1 cellular context compared by ENCODE assay signal in the genomic region with DNA sequence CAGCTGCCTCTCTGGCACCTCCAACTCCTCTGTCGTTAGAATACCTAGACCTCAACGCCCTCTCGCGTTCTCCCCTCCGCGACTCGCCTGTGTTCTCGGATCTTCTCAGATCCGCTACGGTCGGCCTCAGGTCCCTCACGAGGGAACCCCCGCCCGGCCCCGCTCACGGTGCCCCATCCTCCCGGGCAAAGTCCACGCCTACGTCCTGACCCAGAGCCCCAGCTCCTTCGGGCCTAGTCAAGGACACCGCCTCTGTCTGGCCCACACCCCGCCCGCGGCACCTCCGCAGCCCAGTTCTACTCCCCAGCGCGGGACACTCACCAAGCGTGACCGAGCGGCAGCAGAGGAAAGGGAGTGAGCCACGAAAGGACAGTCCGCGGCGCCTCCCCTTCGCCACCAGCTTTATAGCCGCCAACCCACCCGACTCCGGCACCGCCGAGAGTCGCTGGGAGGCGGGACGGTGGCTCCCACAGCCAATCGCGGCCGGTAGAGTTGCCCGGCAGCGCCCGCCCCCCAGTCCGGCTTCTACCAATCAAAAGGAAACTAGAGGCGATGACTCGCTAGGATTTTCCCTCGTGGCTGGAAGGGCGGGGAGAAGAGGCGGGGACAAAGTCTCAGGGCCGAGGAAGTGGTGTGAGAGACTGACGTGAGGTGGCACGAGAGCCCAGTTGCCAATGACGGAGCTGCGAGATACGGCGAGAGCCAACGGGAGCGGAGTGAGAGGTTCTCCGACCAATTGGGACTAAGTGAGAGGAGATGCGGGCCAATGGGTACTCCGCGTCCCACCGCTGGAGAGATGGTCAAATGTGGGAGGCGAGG.
TF ChIP-seq lines count a peak whose summit lies in the region.

A gene (minus strand): TSS at position 378 of the 819 bp plus-strand sequence. CDS start 14,447 bp downstream, outside the sequence.

TF ChIP-seq in HepG2, 621 proteins besides CTCF, POLR2A, EP300 and RAD21 (continued from another document and continues in another):
- TF ChIP-seq, protein P1, sequence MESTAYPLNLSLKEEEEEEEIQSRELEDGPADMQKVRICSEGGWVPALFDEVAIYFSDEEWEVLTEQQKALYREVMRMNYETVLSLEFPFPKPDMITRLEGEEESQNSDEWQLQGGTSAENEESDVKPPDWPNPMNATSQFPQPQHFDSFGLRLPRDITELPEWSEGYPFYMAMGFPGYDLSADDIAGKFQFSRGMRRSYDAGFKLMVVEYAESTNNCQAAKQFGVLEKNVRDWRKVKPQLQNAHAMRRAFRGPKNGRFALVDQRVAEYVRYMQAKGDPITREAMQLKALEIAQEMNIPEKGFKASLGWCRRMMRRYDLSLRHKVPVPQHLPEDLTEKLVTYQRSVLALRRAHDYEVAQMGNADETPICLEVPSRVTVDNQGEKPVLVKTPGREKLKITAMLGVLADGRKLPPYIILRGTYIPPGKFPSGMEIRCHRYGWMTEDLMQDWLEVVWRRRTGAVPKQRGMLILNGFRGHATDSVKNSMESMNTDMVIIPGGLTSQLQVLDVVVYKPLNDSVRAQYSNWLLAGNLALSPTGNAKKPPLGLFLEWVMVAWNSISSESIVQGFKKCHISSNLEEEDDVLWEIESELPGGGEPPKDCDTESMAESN (CRISPR knock-in tag; conservative IDR thresholded peaks at IDR 0.05): peak; percentile 85; the same call in 1 of the 2 replicates
- TF ChIP-seq, protein P2, sequence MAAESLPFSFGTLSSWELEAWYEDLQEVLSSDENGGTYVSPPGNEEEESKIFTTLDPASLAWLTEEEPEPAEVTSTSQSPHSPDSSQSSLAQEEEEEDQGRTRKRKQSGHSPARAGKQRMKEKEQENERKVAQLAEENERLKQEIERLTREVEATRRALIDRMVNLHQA (CRISPR knock-in tag; IDR thresholded peaks at IDR 0.05): no peak
- TF ChIP-seq ATF7 (IDR thresholded peaks at IDR 0.05): peak; percentile 19; the same call in 1 of the 2 replicates
- TF ChIP-seq ATF7 (CRISPR knock-in tag; IDR thresholded peaks at IDR 0.05): no peak; the same call in 1 of the 2 replicates
- TF ChIP-seq RCOR2 (CRISPR knock-in tag; IDR thresholded peaks at IDR 0.05): no peak
- peak; percentile 75; the same call in 1 of the 2 replicates for TF ChIP-seq ZC3H13 (CRISPR knock-in tag; IDR thresholded peaks at IDR 0.05)
- TF ChIP-seq, protein P3, sequence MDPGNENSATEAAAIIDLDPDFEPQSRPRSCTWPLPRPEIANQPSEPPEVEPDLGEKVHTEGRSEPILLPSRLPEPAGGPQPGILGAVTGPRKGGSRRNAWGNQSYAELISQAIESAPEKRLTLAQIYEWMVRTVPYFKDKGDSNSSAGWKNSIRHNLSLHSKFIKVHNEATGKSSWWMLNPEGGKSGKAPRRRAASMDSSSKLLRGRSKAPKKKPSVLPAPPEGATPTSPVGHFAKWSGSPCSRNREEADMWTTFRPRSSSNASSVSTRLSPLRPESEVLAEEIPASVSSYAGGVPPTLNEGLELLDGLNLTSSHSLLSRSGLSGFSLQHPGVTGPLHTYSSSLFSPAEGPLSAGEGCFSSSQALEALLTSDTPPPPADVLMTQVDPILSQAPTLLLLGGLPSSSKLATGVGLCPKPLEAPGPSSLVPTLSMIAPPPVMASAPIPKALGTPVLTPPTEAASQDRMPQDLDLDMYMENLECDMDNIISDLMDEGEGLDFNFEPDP (CRISPR knock-in tag; conservative IDR thresholded peaks at IDR 0.05): no peak
- TF ChIP-seq ZEB1 (IDR thresholded peaks at IDR 0.05; ENCODE audit: insufficient replicate concordance, low read depth): no peak
- TF ChIP-seq GABPA (IDR thresholded peaks at IDR 0.05; ENCODE audit: low read depth, low read length): no peak
- TF ChIP-seq GABPA (CRISPR knock-in tag; IDR thresholded peaks at IDR 0.05; ENCODE audit: low read depth): peak; percentile 64
- 0 out of 2 replicates have a peak, but pooled peaks have one; percentile 38 for TF ChIP-seq ZNF614 (CRISPR knock-in tag; IDR thresholded peaks at IDR 0.05; ENCODE audit: borderline replicate concordance)
- TF ChIP-seq, protein P4, sequence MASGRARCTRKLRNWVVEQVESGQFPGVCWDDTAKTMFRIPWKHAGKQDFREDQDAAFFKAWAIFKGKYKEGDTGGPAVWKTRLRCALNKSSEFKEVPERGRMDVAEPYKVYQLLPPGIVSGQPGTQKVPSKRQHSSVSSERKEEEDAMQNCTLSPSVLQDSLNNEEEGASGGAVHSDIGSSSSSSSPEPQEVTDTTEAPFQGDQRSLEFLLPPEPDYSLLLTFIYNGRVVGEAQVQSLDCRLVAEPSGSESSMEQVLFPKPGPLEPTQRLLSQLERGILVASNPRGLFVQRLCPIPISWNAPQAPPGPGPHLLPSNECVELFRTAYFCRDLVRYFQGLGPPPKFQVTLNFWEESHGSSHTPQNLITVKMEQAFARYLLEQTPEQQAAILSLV (CRISPR knock-in tag; IDR thresholded peaks at IDR 0.05; ENCODE audit: borderline replicate concordance): peak; percentile 90; the same call in 1 of the 2 replicates
- TF ChIP-seq CCAR2 (optimal IDR thresholded peaks at IDR 0.05; ENCODE audit: low read depth, low read length): no peak
- peak; percentile 95 for TF ChIP-seq ZNF772 (CRISPR knock-in tag; IDR thresholded peaks at IDR 0.05)
- TF ChIP-seq TOPORS (CRISPR knock-in tag; IDR thresholded peaks at IDR 0.05): peak; percentile 98
- peak; percentile 92 for TF ChIP-seq ZNF607 (CRISPR knock-in tag; IDR thresholded peaks at IDR 0.05; ENCODE audit: borderline replicate concordance)
- TF ChIP-seq HNRNPUL1 (IDR thresholded peaks at IDR 0.05; ENCODE audit: low read depth, low read length): no peak
- peak; percentile 73; the same call in 1 of the 2 replicates for TF ChIP-seq ZSCAN21 (CRISPR knock-in tag; IDR thresholded peaks at IDR 0.05; ENCODE audit: borderline replicate concordance)
- no peak for TF ChIP-seq FOXK2 (IDR thresholded peaks at IDR 0.05)
- TF ChIP-seq, protein P5, sequence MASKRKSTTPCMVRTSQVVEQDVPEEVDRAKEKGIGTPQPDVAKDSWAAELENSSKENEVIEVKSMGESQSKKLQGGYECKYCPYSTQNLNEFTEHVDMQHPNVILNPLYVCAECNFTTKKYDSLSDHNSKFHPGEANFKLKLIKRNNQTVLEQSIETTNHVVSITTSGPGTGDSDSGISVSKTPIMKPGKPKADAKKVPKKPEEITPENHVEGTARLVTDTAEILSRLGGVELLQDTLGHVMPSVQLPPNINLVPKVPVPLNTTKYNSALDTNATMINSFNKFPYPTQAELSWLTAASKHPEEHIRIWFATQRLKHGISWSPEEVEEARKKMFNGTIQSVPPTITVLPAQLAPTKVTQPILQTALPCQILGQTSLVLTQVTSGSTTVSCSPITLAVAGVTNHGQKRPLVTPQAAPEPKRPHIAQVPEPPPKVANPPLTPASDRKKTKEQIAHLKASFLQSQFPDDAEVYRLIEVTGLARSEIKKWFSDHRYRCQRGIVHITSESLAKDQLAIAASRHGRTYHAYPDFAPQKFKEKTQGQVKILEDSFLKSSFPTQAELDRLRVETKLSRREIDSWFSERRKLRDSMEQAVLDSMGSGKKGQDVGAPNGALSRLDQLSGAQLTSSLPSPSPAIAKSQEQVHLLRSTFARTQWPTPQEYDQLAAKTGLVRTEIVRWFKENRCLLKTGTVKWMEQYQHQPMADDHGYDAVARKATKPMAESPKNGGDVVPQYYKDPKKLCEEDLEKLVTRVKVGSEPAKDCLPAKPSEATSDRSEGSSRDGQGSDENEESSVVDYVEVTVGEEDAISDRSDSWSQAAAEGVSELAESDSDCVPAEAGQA (IDR thresholded peaks at IDR 0.05; ENCODE audit: low read depth): peak; percentile 56; the same call in 1 of the 2 replicates
- TF ChIP-seq, protein P5 (CRISPR knock-in tag; IDR thresholded peaks at IDR 0.05; ENCODE audit: borderline replicate concordance): no peak
- TF ChIP-seq, protein P6, sequence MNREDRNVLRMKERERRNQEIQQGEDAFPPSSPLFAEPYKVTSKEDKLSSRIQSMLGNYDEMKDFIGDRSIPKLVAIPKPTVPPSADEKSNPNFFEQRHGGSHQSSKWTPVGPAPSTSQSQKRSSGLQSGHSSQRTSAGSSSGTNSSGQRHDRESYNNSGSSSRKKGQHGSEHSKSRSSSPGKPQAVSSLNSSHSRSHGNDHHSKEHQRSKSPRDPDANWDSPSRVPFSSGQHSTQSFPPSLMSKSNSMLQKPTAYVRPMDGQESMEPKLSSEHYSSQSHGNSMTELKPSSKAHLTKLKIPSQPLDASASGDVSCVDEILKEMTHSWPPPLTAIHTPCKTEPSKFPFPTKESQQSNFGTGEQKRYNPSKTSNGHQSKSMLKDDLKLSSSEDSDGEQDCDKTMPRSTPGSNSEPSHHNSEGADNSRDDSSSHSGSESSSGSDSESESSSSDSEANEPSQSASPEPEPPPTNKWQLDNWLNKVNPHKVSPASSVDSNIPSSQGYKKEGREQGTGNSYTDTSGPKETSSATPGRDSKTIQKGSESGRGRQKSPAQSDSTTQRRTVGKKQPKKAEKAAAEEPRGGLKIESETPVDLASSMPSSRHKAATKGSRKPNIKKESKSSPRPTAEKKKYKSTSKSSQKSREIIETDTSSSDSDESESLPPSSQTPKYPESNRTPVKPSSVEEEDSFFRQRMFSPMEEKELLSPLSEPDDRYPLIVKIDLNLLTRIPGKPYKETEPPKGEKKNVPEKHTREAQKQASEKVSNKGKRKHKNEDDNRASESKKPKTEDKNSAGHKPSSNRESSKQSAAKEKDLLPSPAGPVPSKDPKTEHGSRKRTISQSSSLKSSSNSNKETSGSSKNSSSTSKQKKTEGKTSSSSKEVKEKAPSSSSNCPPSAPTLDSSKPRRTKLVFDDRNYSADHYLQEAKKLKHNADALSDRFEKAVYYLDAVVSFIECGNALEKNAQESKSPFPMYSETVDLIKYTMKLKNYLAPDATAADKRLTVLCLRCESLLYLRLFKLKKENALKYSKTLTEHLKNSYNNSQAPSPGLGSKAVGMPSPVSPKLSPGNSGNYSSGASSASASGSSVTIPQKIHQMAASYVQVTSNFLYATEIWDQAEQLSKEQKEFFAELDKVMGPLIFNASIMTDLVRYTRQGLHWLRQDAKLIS (CRISPR knock-in tag; IDR thresholded peaks at IDR 0.05): 0 out of 2 replicates have a peak, but pooled peaks have one; percentile 67
- TF ChIP-seq ZMYM3 (CRISPR knock-in tag; IDR thresholded peaks at IDR 0.05): no peak
- no peak; the same call in 1 of the 2 replicates for TF ChIP-seq ZNF713 (CRISPR knock-in tag; IDR thresholded peaks at IDR 0.05)
- peak; percentile 65; the same call in 1 of the 2 replicates for TF ChIP-seq ZNF768 (CRISPR knock-in tag; IDR thresholded peaks at IDR 0.05)
- peak; percentile 85; the same call in 1 of the 2 replicates for TF ChIP-seq KMT2A (CRISPR knock-in tag; IDR thresholded peaks at IDR 0.05)
- TF ChIP-seq REPIN1 (CRISPR knock-in tag; IDR thresholded peaks at IDR 0.05; ENCODE audit: borderline replicate concordance, low read depth): peak; percentile 85; the same call in 1 of the 2 replicates
- TF ChIP-seq, protein P7, sequence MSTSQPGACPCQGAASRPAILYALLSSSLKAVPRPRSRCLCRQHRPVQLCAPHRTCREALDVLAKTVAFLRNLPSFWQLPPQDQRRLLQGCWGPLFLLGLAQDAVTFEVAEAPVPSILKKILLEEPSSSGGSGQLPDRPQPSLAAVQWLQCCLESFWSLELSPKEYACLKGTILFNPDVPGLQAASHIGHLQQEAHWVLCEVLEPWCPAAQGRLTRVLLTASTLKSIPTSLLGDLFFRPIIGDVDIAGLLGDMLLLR (CRISPR knock-in tag; IDR thresholded peaks at IDR 0.05): peak; percentile 22; the same call in 1 of the 2 replicates
- TF ChIP-seq TBX3 (IDR thresholded peaks at IDR 0.05; ENCODE audit: borderline replicate concordance): peak; percentile 84
- peak; percentile 55; the same call in 1 of the 2 replicates for TF ChIP-seq ZNF552 (CRISPR knock-in tag; IDR thresholded peaks at IDR 0.05; ENCODE audit: borderline replicate concordance)
- TF ChIP-seq ZNF790 (CRISPR knock-in tag; IDR thresholded peaks at IDR 0.05; ENCODE audit: borderline replicate concordance): 0 out of 2 replicates have a peak, but pooled peaks have one; percentile 36
- no peak for TF ChIP-seq ZNF703 (CRISPR knock-in tag; IDR thresholded peaks at IDR 0.05; ENCODE audit: borderline replicate concordance)
- TF ChIP-seq ZNF747 (CRISPR knock-in tag; IDR thresholded peaks at IDR 0.05; ENCODE audit: borderline replicate concordance): peak; percentile 95
- peak; percentile 46; the same call in 1 of the 2 replicates for TF ChIP-seq PCBP1 (IDR thresholded peaks at IDR 0.05; ENCODE audit: borderline replicate concordance, low read depth, low read length)
- TF ChIP-seq, protein P8, sequence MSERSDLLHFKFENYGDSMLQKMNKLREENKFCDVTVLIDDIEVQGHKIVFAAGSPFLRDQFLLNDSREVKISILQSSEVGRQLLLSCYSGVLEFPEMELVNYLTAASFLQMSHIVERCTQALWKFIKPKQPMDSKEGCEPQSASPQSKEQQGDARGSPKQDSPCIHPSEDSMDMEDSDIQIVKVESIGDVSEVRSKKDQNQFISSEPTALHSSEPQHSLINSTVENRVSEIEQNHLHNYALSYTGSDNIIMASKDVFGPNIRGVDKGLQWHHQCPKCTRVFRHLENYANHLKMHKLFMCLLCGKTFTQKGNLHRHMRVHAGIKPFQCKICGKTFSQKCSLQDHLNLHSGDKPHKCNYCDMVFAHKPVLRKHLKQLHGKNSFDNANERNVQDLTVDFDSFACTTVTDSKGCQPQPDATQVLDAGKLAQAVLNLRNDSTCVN (CRISPR knock-in tag; IDR thresholded peaks at IDR 0.05; ENCODE audit: borderline replicate concordance): no peak
- TF ChIP-seq, protein P9, sequence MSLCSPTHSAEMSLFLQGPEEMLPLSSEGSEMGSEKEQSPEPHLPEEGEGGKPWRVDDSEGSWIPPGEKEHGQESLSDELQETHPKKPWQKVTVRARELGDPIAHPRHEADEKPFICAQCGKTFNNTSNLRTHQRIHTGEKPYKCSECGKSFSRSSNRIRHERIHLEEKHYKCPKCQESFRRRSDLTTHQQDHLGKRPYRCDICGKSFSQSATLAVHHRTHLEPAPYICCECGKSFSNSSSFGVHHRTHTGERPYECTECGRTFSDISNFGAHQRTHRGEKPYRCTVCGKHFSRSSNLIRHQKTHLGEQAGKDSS (CRISPR knock-in tag; IDR thresholded peaks at IDR 0.05; ENCODE audit: borderline replicate concordance, low read depth): no peak; the same call in 1 of the 2 replicates
- TF ChIP-seq ELF4 (CRISPR knock-in tag; IDR thresholded peaks at IDR 0.05; ENCODE audit: borderline replicate concordance): peak; percentile 68; the same call in 1 of the 2 replicates
- peak; percentile 78 for TF ChIP-seq ZBTB38 (CRISPR knock-in tag; IDR thresholded peaks at IDR 0.05)
- TF ChIP-seq ZNF451 (CRISPR knock-in tag; IDR thresholded peaks at IDR 0.05): peak; percentile 94
- TF ChIP-seq ASH2L (IDR thresholded peaks at IDR 0.05; ENCODE audit: insufficient read length, low read depth, low read length): peak; percentile 79
